9 cellular contexts compared by ENCODE assay signal in the genomic region with DNA sequence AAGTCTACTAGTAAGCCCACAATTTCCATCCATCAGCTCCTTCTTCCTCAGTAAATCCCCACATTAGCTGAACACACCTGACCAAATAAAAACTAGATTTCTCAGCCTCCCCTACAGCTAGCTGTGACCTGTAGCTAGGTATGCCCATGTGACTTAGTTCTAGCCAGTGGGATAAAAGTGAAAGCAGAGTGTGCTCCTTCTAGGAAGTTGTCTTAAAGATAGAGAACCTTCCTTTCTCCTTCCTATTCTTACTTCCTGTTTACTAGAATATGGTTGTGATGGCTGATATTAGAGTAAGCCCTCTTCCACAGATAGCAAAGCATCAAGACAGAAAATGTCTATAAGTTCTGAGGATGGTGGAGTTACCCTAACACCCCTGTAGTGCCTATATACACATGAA.
DNase-seq lines count a peak whose midpoint lies in the region; ATAC-seq and TF ChIP-seq lines count a peak whose summit lies in the region.
"Had no signal": no experiment of that assay in that cellular context is flagged by ENCODE, and none has a peak within 500 bp of the region (broad histone marks: within the 10 kb centered on the region; RNA-seq: fewer than 3 reads in every experiment).

No MANE protein-coding gene starts in this region.

- DNase-seq in activated CD4-positive, CD25-positive, alpha-beta regulatory T cell (lab: John Stamatoyannopoulos, UW): no peak
- DNase-seq in activated CD8-positive, alpha-beta T cell treated with anti-CD3 and anti-CD28 coated beads, Interleukin-2, amount 10 ng/mL, durations not matched to agents 7 days and 5 days: peak; percentile 28
- DNase-seq in smooth muscle cell (lab: John Stamatoyannopoulos, UW; ENCODE audit: unreplicated experiment): no peak
- DNase-seq in G401 (ENCODE audit: low spot score): no peak
- no peak for DNase-seq in islet precursor cell

- no peaks in the 10 kb centered on the region for H3F3A ChIP-seq in smooth muscle cell (ENCODE audit: low read depth)

- H3K4me3 ChIP-seq in KMS-11 (IDR thresholded peaks at IDR 0.05; ENCODE audit: insufficient read depth, low read depth, low read length) (no peak overlapping the region), neutrophil (ENCODE audit: low read depth in 1 of 2, low read length in 1 of 2) (no peak overlapping the region), smooth muscle cell (no peak overlapping the region)

- H3K27ac Mint-ChIP-seq in activated CD8-positive, alpha-beta T cell treated with anti-CD3 and anti-CD28 coated beads, Interleukin-2, amount 10 ng/mL, durations not matched to agents 7 days and 5 days: peak overlapping the region; percentile 61

- POLR2A ChIA-PET in activated CD8-positive, alpha-beta T cell treated with anti-CD3 and anti-CD28 coated beads, Interleukin-2, amount 10 ng/mL, durations not matched to agents 7 days and 5 days (lab: Charles Lee): interaction anchor here (0.5 to 0.6 kb wide), 2 partner anchors 102 to 1256 kb away, joined by 3 read pairs; no protein-coding TSS in a partner anchor

- H3K27ac ChIP-seq in KMS-11: no peak overlapping the region
- H3K27ac ChIP-seq in neutrophil: peak overlapping the region; percentile 45
- H3K27ac ChIP-seq in smooth muscle cell (ENCODE audit: low read depth): no peak overlapping the region
- H3K27ac ChIP-seq: VCaP had no signal

- H3K27me3 ChIP-seq in KMS-11 (ENCODE audit: insufficient read depth, low read depth) (no peaks in the 10 kb centered on the region), neutrophil (no peaks in the 10 kb centered on the region), smooth muscle cell (ENCODE audit: low read depth) (no peaks in the 10 kb centered on the region)

- CTCF ChIA-PET in activated CD8-positive, alpha-beta T cell treated with anti-CD3 and anti-CD28 coated beads, Interleukin-2, amount 10 ng/mL, durations not matched to agents 7 days and 5 days (lab: Charles Lee): interaction anchor here (1.2 to 2.2 kb wide), 4 partner anchors 19 to 158 kb away, joined by 3 to 11 read pairs (median 4); no protein-coding TSS in a partner anchor

- H3K36me3 ChIP-seq in KMS-11 (ENCODE audit: insufficient read depth): no peaks in the 10 kb centered on the region
- no peaks in the 10 kb centered on the region for H3K36me3 ChIP-seq in neutrophil
- H3K36me3 ChIP-seq in smooth muscle cell (ENCODE audit: low read depth): no peaks in the 10 kb centered on the region

- peak; percentile 68 to 69 for ATAC-seq in activated CD4-positive, CD25-positive, alpha-beta regulatory T cell treated with anti-CD3 and anti-CD28 coated beads, Interleukin-2, amount 50 U/mL, for 24 hours
- peak; percentile 87 for ATAC-seq in activated CD8-positive, alpha-beta T cell treated with anti-CD3 and anti-CD28 coated beads, Interleukin-2, amount 10 ng/mL, durations not matched to agents 7 days and 5 days

- H3K79me2 ChIP-seq in KMS-11 (ENCODE audit: insufficient read depth, low read depth) (no peaks in the 10 kb centered on the region), smooth muscle cell (ENCODE audit: low read depth) (no peaks in the 10 kb centered on the region)

- H3K9me3 ChIP-seq in neutrophil (no peaks in the 10 kb centered on the region), smooth muscle cell (replicated peaks; ENCODE audit: low read depth) (no peaks in the 10 kb centered on the region)

- H4K20me1 ChIP-seq in KMS-11 (ENCODE audit: insufficient read depth) (no peaks in the 10 kb centered on the region), smooth muscle cell (ENCODE audit: low read depth) (no peaks in the 10 kb centered on the region)

- peak overlapping the region; percentile 39 for H3K4me2 ChIP-seq in KMS-11
- H3K4me2 ChIP-seq in smooth muscle cell: no peak overlapping the region

- H3K27me3 Mint-ChIP-seq in activated CD8-positive, alpha-beta T cell treated with anti-CD3 and anti-CD28 coated beads, Interleukin-2, amount 10 ng/mL, durations not matched to agents 7 days and 5 days (ENCODE audit: low read depth): no peaks in the 10 kb centered on the region

- peaks cover 25% of the 10 kb centered on the region for H3K4me1 Mint-ChIP-seq in activated CD8-positive, alpha-beta T cell treated with anti-CD3 and anti-CD28 coated beads, Interleukin-2, amount 10 ng/mL, durations not matched to agents 7 days and 5 days (ENCODE audit: low read depth)

- H2AFZ ChIP-seq in KMS-11 (ENCODE audit: low read depth) (0 out of 2 replicates have a peak overlapping the region, but pooled peaks have one; percentile 0), smooth muscle cell (ENCODE audit: low read depth) (no peak overlapping the region)

- H3K4me1 ChIP-seq in KMS-11 (ENCODE audit: low read depth, poor library complexity, severe bottlenecking) (peaks cover 45% of the 10 kb centered on the region), neutrophil (ENCODE audit: control insufficient read depth in 1 of 2, insufficient read depth in 1 of 2, low read depth in 1 of 2, low read length in 1 of 2) (peaks cover 12 to 15% of the 10 kb centered on the region in 2 experiments), smooth muscle cell (ENCODE audit: low read depth) (no peaks in the 10 kb centered on the region)

- peak overlapping the region; percentile 40 for H3K4me3 Mint-ChIP-seq in activated CD8-positive, alpha-beta T cell treated with anti-CD3 and anti-CD28 coated beads, Interleukin-2, amount 10 ng/mL, durations not matched to agents 7 days and 5 days

- no peaks in the 10 kb centered on the region for H3K9me3 Mint-ChIP-seq in activated CD8-positive, alpha-beta T cell treated with anti-CD3 and anti-CD28 coated beads, Interleukin-2, amount 10 ng/mL, durations not matched to agents 7 days and 5 days (ENCODE audit: insufficient read depth)

- in situ Hi-C loops in G401 (cut with HindIII; ENCODE audit: low sequenced_read_pairs): loop anchor here (10.0 kb wide), 1 partner anchor 109 kb away; the partner anchor contains the start of genes P3R3URF and TSPAN1

- TF ChIP-seq CTCF in KMS-11 (conservative IDR thresholded peaks at IDR 0.05; ENCODE audit: low read depth, low read length) (no peak), neutrophil (IDR thresholded peaks at IDR 0.05) (no peak), smooth muscle cell (IDR thresholded peaks at IDR 0.05; ENCODE audit: borderline replicate concordance, insufficient read depth, poor library complexity, severe bottlenecking) (no peak)

- H3K9ac ChIP-seq in KMS-11: no peak overlapping the region
- no peak overlapping the region for H3K9ac ChIP-seq in smooth muscle cell (ENCODE audit: low read depth)

- peaks cover 18% of the 10 kb centered on the region for H3K36me3 Mint-ChIP-seq in activated CD8-positive, alpha-beta T cell treated with anti-CD3 and anti-CD28 coated beads, Interleukin-2, amount 10 ng/mL, durations not matched to agents 7 days and 5 days (ENCODE audit: low read depth)
